In genomic region chr4:70203601-70204000, GRCh38 we compare ENCODE assay signal across 1 cellular context.
TF ChIP-seq lines count a peak whose summit lies in the region.

No MANE protein-coding gene starts in this region.

TF ChIP-seq in HepG2, 621 proteins besides CTCF, POLR2A, EP300 and RAD21 (continues in another document):
- TF ChIP-seq STAG1 (CRISPR knock-in tag; IDR thresholded peaks at IDR 0.05) (no peak), JUNB (CRISPR knock-in tag; IDR thresholded peaks at IDR 0.05; ENCODE audit: borderline replicate concordance) (no peak), NR2F6 (IDR thresholded peaks at IDR 0.05) (peak; percentile 13; the same call in 1 of the 2 replicates), NR2F6 (CRISPR knock-in tag; IDR thresholded peaks at IDR 0.05) (no peak), REL (CRISPR knock-in tag; conservative IDR thresholded peaks at IDR 0.05) (no peak), GMEB2 (CRISPR knock-in tag; IDR thresholded peaks at IDR 0.05; ENCODE audit: low read depth) (no peak), ISL2 (CRISPR knock-in tag; IDR thresholded peaks at IDR 0.05) (peak; percentile 93), REPIN1 (CRISPR knock-in tag; IDR thresholded peaks at IDR 0.05; ENCODE audit: borderline replicate concordance, low read depth) (peak; percentile 68; the same call in 1 of the 2 replicates), CHD2 (IDR thresholded peaks at IDR 0.05; ENCODE audit: low read depth, low read length) (no peak), RARA (CRISPR knock-in tag; IDR thresholded peaks at IDR 0.05) (0 out of 2 replicates have a peak, but pooled peaks have one; percentile 10), ZNF180 (CRISPR knock-in tag; IDR thresholded peaks at IDR 0.05; ENCODE audit: borderline replicate concordance, low read depth) (no peak), ZFX (CRISPR knock-in tag; IDR thresholded peaks at IDR 0.05; ENCODE audit: low read depth) (no peak), ZNF83 (CRISPR knock-in tag; IDR thresholded peaks at IDR 0.05; ENCODE audit: borderline replicate concordance) (no peak), ZNF430 (CRISPR knock-in tag; IDR thresholded peaks at IDR 0.05) (no peak), RNF2 (conservative IDR thresholded peaks at IDR 0.05; ENCODE audit: low read depth) (no peak), HOMEZ (CRISPR knock-in tag; IDR thresholded peaks at IDR 0.05; ENCODE audit: low read depth) (peak; percentile 82; the same call in 1 of the 2 replicates), REXO4 (CRISPR knock-in tag; IDR thresholded peaks at IDR 0.05; ENCODE audit: borderline replicate concordance) (no peak), ZMYM4 (CRISPR knock-in tag; IDR thresholded peaks at IDR 0.05) (peak; percentile 62; the same call in 1 of the 2 replicates), ZNF800 (CRISPR knock-in tag; IDR thresholded peaks at IDR 0.05) (no peak), CENPBD1 (CRISPR knock-in tag; IDR thresholded peaks at IDR 0.05; ENCODE audit: borderline replicate concordance, low read depth) (no peak), POGZ (CRISPR knock-in tag; IDR thresholded peaks at IDR 0.05) (peak; percentile 57), ATF7 (IDR thresholded peaks at IDR 0.05) (no peak), ATF7 (CRISPR knock-in tag; IDR thresholded peaks at IDR 0.05) (no peak), TGIF2 (CRISPR knock-in tag; IDR thresholded peaks at IDR 0.05) (no peak), ZNF557 (CRISPR knock-in tag; IDR thresholded peaks at IDR 0.05) (no peak), AHDC1 (CRISPR knock-in tag; IDR thresholded peaks at IDR 0.05; ENCODE audit: borderline replicate concordance) (peak; percentile 66; the same call in 1 of the 2 replicates), ZNF878 (CRISPR knock-in tag; IDR thresholded peaks at IDR 0.05) (no peak), GLMP (CRISPR knock-in tag; IDR thresholded peaks at IDR 0.05; ENCODE audit: borderline replicate concordance) (no peak), MAF1 (CRISPR knock-in tag; IDR thresholded peaks at IDR 0.05; ENCODE audit: borderline replicate concordance) (no peak), ZNF282 (IDR thresholded peaks at IDR 0.05; ENCODE audit: partially characterized antibody) (no peak), HBP1 (CRISPR knock-in tag; IDR thresholded peaks at IDR 0.05; ENCODE audit: low read depth) (no peak), ARNTL (CRISPR knock-in tag; IDR thresholded peaks at IDR 0.05) (no peak), ZBTB4 (CRISPR knock-in tag; IDR thresholded peaks at IDR 0.05; ENCODE audit: borderline replicate concordance) (no peak), ZFY (CRISPR knock-in tag; IDR thresholded peaks at IDR 0.05) (no peak), ARID3A (IDR thresholded peaks at IDR 0.05; ENCODE audit: low read depth, low read length) (peak; percentile 58; the same call in 1 of the 2 replicates), NFIC (IDR thresholded peaks at IDR 0.05; ENCODE audit: low read length) (peak; percentile 66; the same call in 1 of the 2 replicates), ZNF207 (IDR thresholded peaks at IDR 0.05; ENCODE audit: borderline replicate concordance) (no peak), MXD3 (CRISPR knock-in tag; IDR thresholded peaks at IDR 0.05) (no peak), TAF1 (CRISPR knock-in tag; IDR thresholded peaks at IDR 0.05) (no peak)
